In the genomic region with DNA sequence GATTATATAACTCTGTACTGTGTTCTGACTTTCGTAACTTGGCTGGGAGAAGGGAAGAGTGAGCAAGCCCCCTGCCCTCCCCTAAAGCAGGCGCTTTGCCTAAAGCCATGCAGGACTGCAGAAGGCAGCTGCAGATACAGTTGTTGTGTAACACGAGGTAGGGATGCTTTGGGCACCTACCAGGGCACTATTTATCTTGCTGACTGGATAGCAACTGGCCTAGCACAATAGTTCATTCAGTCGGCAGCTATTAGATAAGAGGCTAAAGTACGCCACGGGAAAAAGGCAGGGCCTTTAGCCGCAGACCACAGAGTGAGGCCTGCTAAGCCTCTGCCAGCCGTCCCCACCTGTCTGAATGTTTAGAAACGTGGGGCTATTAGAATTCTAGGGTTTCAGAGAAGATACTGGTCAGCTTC, we compare ENCODE assay signal across 11 cellular contexts.
DNase-seq lines count a peak whose midpoint lies in the region; ATAC-seq and TF ChIP-seq lines count a peak whose summit lies in the region.
"Had no signal": no experiment of that assay in that cellular context is flagged by ENCODE, and none has a peak within 500 bp of the region (broad histone marks: within the 10 kb centered on the region; RNA-seq: fewer than 3 reads in every experiment).

No MANE protein-coding gene starts in this region.

- H3K4me3 Mint-ChIP-seq in endodermal cell, result no peak overlapping the region
- H3K4me3 Mint-ChIP-seq: activated T-helper 1 cell treated with anti-CD3 and anti-CD28 coated beads, Interleukin-12 subunit alpha, Interleukin-12 subunit beta, Interleukin-2, Interleukin-4 antibody, amounts not matched to agents 30 ng/mL and 10 ng/mL and 1 ng/mL, durations not matched to agents 14 hours and 24 hours and 36 hours had no signal

- H3K36me3 ChIP-seq in endodermal cell (ENCODE audit: control insufficient read depth, insufficient read depth, low read length), result peaks cover 98% of the 10 kb centered on the region
- H3K36me3 ChIP-seq in mucosa of descending colon (ENCODE audit: low read depth), result no peaks in the 10 kb centered on the region
- H3K36me3 ChIP-seq in OCI-LY7 (ENCODE audit: insufficient read depth, low read length), result peaks cover 66% of the 10 kb centered on the region
- H3K36me3 ChIP-seq in suprapubic skin, result peaks cover 51% of the 10 kb centered on the region

- POLR2A ChIA-PET in OCI-LY7 (lab: Charles Lee), result interaction anchor here (0.5 to 1.1 kb wide), 2 partner anchors 10 to 14 kb away, joined by 3 to 4 read pairs; no protein-coding TSS in a partner anchor

- no peaks in the 10 kb centered on the region for H3K79me2 ChIP-seq in OCI-LY7 (ENCODE audit: insufficient read depth, low read depth, low read length)

- no TSS peak for BruUV-seq in OCI-LY7 (replicated peaks; lab: Mats Ljungman, UMichigan)

- intact Hi-C loops in mucosa of descending colon (cut with DNase I, micrococcal nuclease), result no loop called here
- intact Hi-C loops in OCI-LY7 (cut with micrococcal nuclease; ENCODE audit: unreplicated experiment), result no loop called here

- peak; percentile 93 for ATAC-seq in mucosa of descending colon
- ATAC-seq in HG03175 (IDR thresholded peaks at IDR 0.05; ENCODE audit: unreplicated experiment), result no peak
- ATAC-seq in GM19463 (IDR thresholded peaks at IDR 0.05; ENCODE audit: unreplicated experiment), result no peak

- peaks cover 74% of the 10 kb centered on the region for H3K36me3 Mint-ChIP-seq in endodermal cell (ENCODE audit: low read depth)

- H3K4me1 ChIP-seq in endodermal cell (ENCODE audit: control insufficient read depth, insufficient read depth, low read length) (no peaks in the 10 kb centered on the region), mucosa of descending colon (ENCODE audit: low read depth) (peaks cover 10% of the 10 kb centered on the region), OCI-LY7 (ENCODE audit: insufficient read depth, low read length, poor library complexity, severe bottlenecking) (no peaks in the 10 kb centered on the region), suprapubic skin (no peaks in the 10 kb centered on the region)

- no peaks in the 10 kb centered on the region for H3K9me2 ChIP-seq in OCI-LY7 (ENCODE audit: insufficient read depth, low read length)

- no peak overlapping the region for H2AFZ ChIP-seq in OCI-LY7 (ENCODE audit: low read length)

- TF ChIP-seq CTCF in endodermal cell (conservative IDR thresholded peaks at IDR 0.05) (no peak), mucosa of descending colon (IDR thresholded peaks at IDR 0.05) (no peak), OCI-LY7 (conservative IDR thresholded peaks at IDR 0.05; ENCODE audit: low read length) (no peak), suprapubic skin (IDR thresholded peaks at IDR 0.05) (no peak)

- TF ChIP-seq POLR2A in suprapubic skin (IDR thresholded peaks at IDR 0.05), result no peak

- peak; percentile 90 for DNase-seq in NCI-H82 (lab: John Stamatoyannopoulos, UW)
- DNase-seq in endodermal cell, result no peak
- DNase-seq in mucosa of descending colon, result peak; percentile 37 to 54 (median 53)
- no peak for DNase-seq in OCI-LY7 (ENCODE audit: low spot score)
- DNase-seq in suprapubic skin (ENCODE audit: low spot score in 2 of 2), result no peak
- DNase-seq: NCI-H146 had no signal

- TF ChIP-seq EP300 in suprapubic skin (IDR thresholded peaks at IDR 0.05), result no peak

- H3K9ac ChIP-seq in endodermal cell (ENCODE audit: extremely low read depth, low read length, poor library complexity, severe bottlenecking), result no peak overlapping the region

- H3K9me3 Mint-ChIP-seq in endodermal cell, result no peaks in the 10 kb centered on the region
- H3K9me3 Mint-ChIP-seq: activated T-helper 1 cell treated with anti-CD3 and anti-CD28 coated beads, Interleukin-12 subunit alpha, Interleukin-12 subunit beta, Interleukin-2, Interleukin-4 antibody, amounts not matched to agents 30 ng/mL and 10 ng/mL and 1 ng/mL, durations not matched to agents 14 hours and 24 hours and 36 hours had no signal

- H3K27ac Mint-ChIP-seq in endodermal cell, result peak overlapping the region; percentile 66
- H3K27ac Mint-ChIP-seq: activated T-helper 1 cell treated with anti-CD3 and anti-CD28 coated beads, Interleukin-12 subunit alpha, Interleukin-12 subunit beta, Interleukin-2, Interleukin-4 antibody, amounts not matched to agents 30 ng/mL and 10 ng/mL and 1 ng/mL, durations not matched to agents 14 hours and 24 hours and 36 hours had no signal

- 90% methylated on average over 9 of the region's 9 CpGs for WGBS in endodermal cell (ENCODE audit: insufficient coverage in 1 of 2, insufficient read length in 1 of 2), 2 experiments
- 80% methylated on average over 9 of the region's 9 CpGs for WGBS in suprapubic skin

- H4K20me1 ChIP-seq in OCI-LY7 (ENCODE audit: insufficient read depth, low read length), result no peaks in the 10 kb centered on the region

- H3K4me1 Mint-ChIP-seq in endodermal cell, result peaks cover 9% of the 10 kb centered on the region

- H3K4me3 ChIP-seq in endodermal cell (ENCODE audit: low read length) (no peak overlapping the region), mucosa of descending colon (no peak overlapping the region), OCI-LY7 (ENCODE audit: low read depth, low read length, poor library complexity, severe bottlenecking) (no peak overlapping the region), suprapubic skin (no peak overlapping the region)

- H3K27me3 ChIP-seq in endodermal cell (ENCODE audit: control insufficient read depth, insufficient read depth, low read length, poor library complexity, severe bottlenecking) (no peaks in the 10 kb centered on the region), suprapubic skin (no peaks in the 10 kb centered on the region)

- H3K4me2 ChIP-seq in OCI-LY7 (ENCODE audit: low read length), result no peak overlapping the region

- CTCF ChIA-PET in OCI-LY7 (lab: Charles Lee; ENCODE audit: unreplicated experiment), result no interaction called here

- H3K9me3 ChIP-seq in endodermal cell (ENCODE audit: control insufficient read depth, low read length), result no peaks in the 10 kb centered on the region
- H3K9me3 ChIP-seq in mucosa of descending colon, result no peaks in the 10 kb centered on the region
- H3K9me3 ChIP-seq in OCI-LY7 (ENCODE audit: low read length), result no peaks in the 10 kb centered on the region
- H3K9me3 ChIP-seq in suprapubic skin, result no peaks in the 10 kb centered on the region
- H3K9me3 ChIP-seq: Caco-2 had no signal

- no peak overlapping the region for H3K27ac ChIP-seq in endodermal cell (ENCODE audit: low read depth, low read length)
- H3K27ac ChIP-seq in temporal lobe (ENCODE audit: low read depth, low read length), result peak overlapping the region; percentile 40
- H3K27ac ChIP-seq in OCI-LY7 (ENCODE audit: low read depth, low read length, poor library complexity, severe bottlenecking), result no peak overlapping the region
- no peak overlapping the region for H3K27ac ChIP-seq in suprapubic skin

- no peaks in the 10 kb centered on the region for H3K27me3 Mint-ChIP-seq in endodermal cell (ENCODE audit: insufficient read depth)

Comparison
In these comparisons a context has a peak if more than half of its experiments do, and no peak if none do; other contexts are left out.
1. DNase-seq: peak in NCI-H82 (single experiment) and mucosa of descending colon (3 of 3); none in endodermal cell (single experiment), OCI-LY7 (single experiment) and suprapubic skin (0 of 2).